1 cellular context compared by ENCODE assay signal in genomic region chr19:45599286-45599685, GRCh38.
A peak's percentile ranks its signal among the peaks of the same experiment; 100 is the strongest.
TF ChIP-seq lines count a peak whose summit lies in the region.

No MANE protein-coding gene starts in this region.

TF ChIP-seq in GM12878, 131 proteins besides CTCF, POLR2A, EP300 and RAD21 (continued from another document):
- TF ChIP-seq MEF2B (IDR thresholded peaks at IDR 0.05; ENCODE audit: partially characterized antibody, poor library complexity, severe bottlenecking) = peak; percentile 50
TF ChIP-seq in GM12878: peak in this region for 1.
